ENCODE assay signal across 14 cellular contexts in the genomic region with DNA sequence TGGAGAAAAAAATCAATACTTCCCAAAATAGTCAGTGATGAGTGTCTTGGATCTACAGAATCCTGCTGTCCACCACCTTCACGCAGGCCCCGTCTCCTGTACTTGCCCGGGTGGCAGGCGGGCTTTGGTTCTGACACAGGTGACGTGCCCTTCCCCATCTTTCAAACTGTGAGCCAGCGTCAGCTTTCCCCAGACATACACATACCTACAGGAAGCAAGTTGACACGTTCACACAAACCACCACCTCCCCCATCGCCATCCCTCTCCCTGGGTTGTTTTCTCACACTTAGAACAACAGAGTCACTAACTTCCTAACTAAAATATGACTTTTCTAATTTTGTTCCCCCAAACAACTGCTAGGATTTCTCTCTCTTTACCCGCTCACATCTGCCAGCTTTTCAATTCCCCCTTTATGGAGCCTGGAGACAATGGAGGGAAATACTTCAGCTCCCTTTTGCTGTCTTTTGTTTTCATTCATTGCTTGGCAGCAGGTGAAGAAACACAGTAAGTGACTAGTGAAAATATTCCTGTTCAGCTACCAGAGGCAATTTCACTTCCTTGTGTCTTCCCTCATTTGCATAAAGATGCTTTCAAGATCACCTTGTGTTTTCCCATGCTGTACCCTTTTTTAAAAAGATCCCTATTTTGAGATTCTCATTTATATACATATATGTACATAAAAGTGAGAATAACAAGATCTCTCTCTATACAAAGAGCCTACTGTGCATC.
A peak's percentile ranks its signal among the peaks of the same experiment; 100 is the strongest.
DNase-seq lines count a peak whose midpoint lies in the region; ATAC-seq and TF ChIP-seq lines count a peak whose summit lies in the region.
"Had no signal": no experiment of that assay in that cellular context is flagged by ENCODE, and none has a peak within 500 bp of the region (broad histone marks: within the 10 kb centered on the region; RNA-seq: fewer than 3 reads in every experiment).

No MANE protein-coding gene starts in this region.

- no peaks in the 10 kb centered on the region for H3K9me3 Mint-ChIP-seq in stimulated activated naive CD8-positive, alpha-beta T cell treated with anti-CD3 and anti-CD28 coated beads, Interleukin-15, Interleukin-2, amounts not matched to agents 100 ng/mL and 50 ng/mL, for 24 hours
- H3K9me3 Mint-ChIP-seq in type B pancreatic cell: peaks cover 6% of the 10 kb centered on the region

- no peaks in the 10 kb centered on the region for H3K9me3 ChIP-seq in T-helper 17 cell (ENCODE audit: control insufficient read depth, low read length, poor library complexity, severe bottlenecking)
- H3K9me3 ChIP-seq: BLaER1 treated with 17β-estradiol and CSF1 and Interleukin-3, amounts not matched to agents 10 nM and 100 nM; tibial artery had no signal

- no peaks in the 10 kb centered on the region for H3K27me3 Mint-ChIP-seq in stimulated activated naive CD8-positive, alpha-beta T cell treated with anti-CD3 and anti-CD28 coated beads, Interleukin-15, Interleukin-2, amounts not matched to agents 100 ng/mL and 50 ng/mL, for 24 hours
- H3K27me3 Mint-ChIP-seq in T-helper 17 cell: no peaks in the 10 kb centered on the region
- H3K27me3 Mint-ChIP-seq in type B pancreatic cell: peaks cover 6% of the 10 kb centered on the region

- intact Hi-C loops in head of caudate nucleus (cut with DNase I): loop anchor here (10.0 kb wide), 1 partner anchor 613 kb away; no protein-coding TSS in a partner anchor

- TF ChIP-seq CTCF in type B pancreatic cell (conservative IDR thresholded peaks at IDR 0.05): no peak

- no peaks in the 10 kb centered on the region for H3K36me3 Mint-ChIP-seq in stimulated activated naive CD8-positive, alpha-beta T cell treated with anti-CD3 and anti-CD28 coated beads, Interleukin-15, Interleukin-2, amounts not matched to agents 100 ng/mL and 50 ng/mL, for 24 hours (ENCODE audit: low read depth)
- H3K36me3 Mint-ChIP-seq in T-helper 17 cell (ENCODE audit: low read depth) (peaks cover 2% of the 10 kb centered on the region), type B pancreatic cell (peaks cover 13% of the 10 kb centered on the region)

- peaks cover 16% of the 10 kb centered on the region for H3K4me1 Mint-ChIP-seq in stimulated activated naive CD8-positive, alpha-beta T cell treated with anti-CD3 and anti-CD28 coated beads, Interleukin-15, Interleukin-2, amounts not matched to agents 100 ng/mL and 50 ng/mL, for 24 hours (ENCODE audit: low read depth)
- peaks cover 35% of the 10 kb centered on the region for H3K4me1 Mint-ChIP-seq in T-helper 17 cell
- peaks cover 29% of the 10 kb centered on the region for H3K4me1 Mint-ChIP-seq in type B pancreatic cell (ENCODE audit: unreplicated experiment)

- peak overlapping the region; percentile 56 for H3K27ac Mint-ChIP-seq in stimulated activated naive CD8-positive, alpha-beta T cell treated with anti-CD3 and anti-CD28 coated beads, Interleukin-15, Interleukin-2, amounts not matched to agents 100 ng/mL and 50 ng/mL, for 24 hours
- H3K27ac Mint-ChIP-seq in T-helper 17 cell (peak overlapping the region; percentile 92), type B pancreatic cell (peak overlapping the region; percentile 89)

- ATAC-seq in stimulated activated naive CD8-positive, alpha-beta T cell treated with anti-CD3 and anti-CD28 coated beads, Interleukin-15, Interleukin-2, amounts not matched to agents 100 U/mL and 50 U/mL, for 24 hours: no peak
- peak; percentile 43 for ATAC-seq in HG02981 (IDR thresholded peaks at IDR 0.05; ENCODE audit: unreplicated experiment)
- peak; percentile 51 for ATAC-seq in T-helper 17 cell
- ATAC-seq in GM19397 (IDR thresholded peaks at IDR 0.05; ENCODE audit: unreplicated experiment): no peak

- no peak overlapping the region for H3K4me3 Mint-ChIP-seq in stimulated activated naive CD8-positive, alpha-beta T cell treated with anti-CD3 and anti-CD28 coated beads, Interleukin-15, Interleukin-2, amounts not matched to agents 100 ng/mL and 50 ng/mL, for 24 hours
- H3K4me3 Mint-ChIP-seq in T-helper 17 cell (peak overlapping the region; percentile 50), type B pancreatic cell (peak overlapping the region; percentile 57)

- DNase-seq in stimulated activated naive CD8-positive, alpha-beta T cell treated with anti-CD3 and anti-CD28 coated beads, Interleukin-15, Interleukin-2, amounts not matched to agents 100 U/mL and 50 U/mL, for 24 hours: no peak
- DNase-seq in T-helper 17 cell: no peak
- no peak for DNase-seq in type B pancreatic cell (ENCODE audit: extremely low spot score, unreplicated experiment)
- no peak for DNase-seq in head of caudate nucleus
- no peak for DNase-seq in mesenteric fat pad (ENCODE audit: low spot score)
- DNase-seq: activated CD4-positive, alpha-beta T cell treated with anti-CD3 and anti-CD28 coated beads for 1 hour; aorta; MV-4-11; stimulated activated CD4-positive, alpha-beta T cell treated with anti-CD3 and anti-CD28 coated beads, Interleukin-4, amount 100 ng/mL, for 4 hours; tibial artery had no signal

Comparison
In these comparisons a context has a peak if more than half of its experiments do, and no peak if none do; other contexts are left out.
1. ATAC-seq: peak in HG02981 (single experiment) and T-helper 17 cell (single experiment); none in stimulated activated naive CD8-positive, alpha-beta T cell treated with anti-CD3 and anti-CD28 coated beads, Interleukin-15, Interleukin-2, amounts not matched to agents 100 U/mL and 50 U/mL, for 24 hours (single experiment) and GM19397 (single experiment).
2. Peak in every context shown above with its lines, with median percentiles within 50 percentile points of each other: H3K27ac Mint-ChIP-seq.